8 cellular contexts compared by ENCODE assay signal in genomic region chr18:10560457-10561045, GRCh38. TPM values are rescaled to one million over a fixed set of nuclear protein-coding genes. Genes with fewer than 3 reads are reported as not detected.
DNase-seq lines count a peak whose midpoint lies in the region; ATAC-seq and TF ChIP-seq lines count a peak whose summit lies in the region.

No MANE protein-coding gene starts in this region.

- no peak overlapping the region for H3K14ac ChIP-seq in IMR-90 (replicated peaks; ENCODE audit: low read depth, low read length)

- no peak overlapping the region for H3K27ac Mint-ChIP-seq in activated naive CD4-positive, alpha-beta T cell treated with anti-CD3 and anti-CD28 coated beads for 36 hours

- H4K20me1 ChIP-seq in IMR-90 (ENCODE audit: insufficient read depth, low read length): 0 out of 2 replicates have a peak, but pooled peaks cover 4% of the 10 kb centered on the region

- no peak for TF ChIP-seq EP300 in transverse colon (IDR thresholded peaks at IDR 0.05; ENCODE audit: low read depth)

- WGBS in IMR-90 (ENCODE audit: extremely low coverage in 2 of 2, insufficient read length in 1 of 2), 2 experiments: no CpG with 5 or more reads among the region's 17 CpGs
- 5 to 36% methylated on average over 10 to 17 of the region's 17 CpGs for WGBS in transverse colon (ENCODE audit: low coverage in 1 of 2), 2 donors

- TF ChIP-seq RAD21 in IMR-90 (IDR thresholded peaks at IDR 0.05; ENCODE audit: low read length): peak; percentile 74

- H3K4me1 ChIP-seq in IMR-90 (ENCODE audit: control insufficient read depth, insufficient read depth, low read length) (peaks cover 11% of the 10 kb centered on the region; the same call in 1 of the 2 replicates), Peyer's patch (peaks cover 0 to 5% (median 3%) of the 10 kb centered on the region in 4 donors), transverse colon (peaks cover 0 to 5% (median 5%) of the 10 kb centered on the region in 4 donors)

- no peak overlapping the region for H4K5ac ChIP-seq in IMR-90 (ENCODE audit: low read depth, low read length)

- POLR2A ChIA-PET in IMR-90 (lab: Charles Lee; ENCODE audit: unreplicated experiment): no interaction called here

- in situ Hi-C loops in IMR-90 (cut with MboI; ENCODE audit: low sequenced_read_pairs): loop anchor here (5.0 kb wide), 2 partner anchors 592 to 992 kb away; no protein-coding TSS in a partner anchor
- in situ Hi-C loops in transverse colon (cut with MboI; ENCODE audit: low pct_ligation_motif_present in 1 of 4, low pct_unique_long_range_greater_than_20kb in 1 of 4, low sequenced_read_pairs in 3 of 4): loop anchor here in 3 of 4 donors (25.0 kb wide), 2 partner anchors 602 to 1002 kb away; no protein-coding TSS in a partner anchor

- peaks cover 14% of the 10 kb centered on the region; the same call in 1 of the 2 replicates for H3K36me3 ChIP-seq in IMR-90 (ENCODE audit: control insufficient read depth, insufficient read depth, low read length)
- H3K36me3 ChIP-seq in Peyer's patch: peaks cover 0 to 12% (median 0%) of the 10 kb centered on the region in 3 donors
- H3K36me3 ChIP-seq in transverse colon: peaks cover 0 to 7% (median 1%) of the 10 kb centered on the region in 4 donors

- peak; percentile 80 for TF ChIP-seq CTCF in AG10803 (conservative IDR thresholded peaks at IDR 0.05; ENCODE audit: low read length)
- peak; percentile 75 for TF ChIP-seq CTCF in IMR-90 (conservative IDR thresholded peaks at IDR 0.05; ENCODE audit: low read depth, low read length)
- peak; percentile 37 to 71 (median 64) for TF ChIP-seq CTCF in Peyer's patch (IDR thresholded peaks at IDR 0.05)
- TF ChIP-seq CTCF in omental fat pad (IDR thresholded peaks at IDR 0.05): peak in 2 of 3 donors; percentile 5 to 57
- peak; percentile 68 to 82 (median 76) for TF ChIP-seq CTCF in transverse colon (IDR thresholded peaks at IDR 0.05)

- H3K27me3 Mint-ChIP-seq in activated naive CD4-positive, alpha-beta T cell treated with anti-CD3 and anti-CD28 coated beads for 36 hours (ENCODE audit: low read depth): no peaks in the 10 kb centered on the region

- no peak overlapping the region for H2AK5ac ChIP-seq in IMR-90 (ENCODE audit: low read depth, low read length)

- H3K9me1 ChIP-seq in IMR-90 (ENCODE audit: insufficient read depth, low read length): peaks cover 5% of the 10 kb centered on the region; the same call in 1 of the 2 replicates

- H2AFZ ChIP-seq in IMR-90 (replicated peaks; ENCODE audit: low read length, poor library complexity): peak overlapping the region; percentile 2

- H2BK120ac ChIP-seq in IMR-90 (ENCODE audit: low read depth, low read length): no peak overlapping the region

- H3K79me1 ChIP-seq in IMR-90 (ENCODE audit: low read depth in 1 of 2, low read length in 2 of 2): no peaks in the 10 kb centered on the region

- no peak overlapping the region; the same call in 1 of the 2 replicates for H3K18ac ChIP-seq in IMR-90 (ENCODE audit: low read depth, low read length)

- intact Hi-C loops in IMR-90 (cut with micrococcal nuclease) (loop anchor here (1.0 to 10.0 kb wide), 7 partner anchors 104 to 993 kb away; no protein-coding TSS in a partner anchor), transverse colon (cut with DNase I; ENCODE audit: low total_unique reads) (no loop called here)
- intact Hi-C loops in activated naive CD4-positive, alpha-beta T cell treated with anti-CD3 and anti-CD28 coated beads for 36 hours (cut with micrococcal nuclease): loop anchor here (1.0 to 2.0 kb wide), 3 partner anchors 226 to 993 kb away; no protein-coding TSS in a partner anchor

- no peak overlapping the region for H4K8ac ChIP-seq in IMR-90 (ENCODE audit: low read depth in 2 of 2, low read length in 2 of 2)

- H3K4ac ChIP-seq in IMR-90 (ENCODE audit: low read depth, low read length): no peak overlapping the region

- peak overlapping the region; percentile 47 for H3K4me2 ChIP-seq in IMR-90 (ENCODE audit: low read depth, low read length)

- H2BK5ac ChIP-seq in IMR-90 (ENCODE audit: low read depth, low read length, poor library complexity, severe bottlenecking): no peak overlapping the region

- no peak overlapping the region for H4K91ac ChIP-seq in IMR-90 (ENCODE audit: insufficient read depth, low read depth, low read length)

- no peak overlapping the region for H2BK15ac ChIP-seq in IMR-90 (ENCODE audit: low read depth, low read length)

- H3K4me3 Mint-ChIP-seq in activated naive CD4-positive, alpha-beta T cell treated with anti-CD3 and anti-CD28 coated beads for 36 hours: no peak overlapping the region

- TF ChIP-seq POLR2A in IMR-90 (IDR thresholded peaks at IDR 0.05; ENCODE audit: low read depth, low read length) (no peak), Peyer's patch (IDR thresholded peaks at IDR 0.05) (no peak), transverse colon (IDR thresholded peaks at IDR 0.05) (no peak)

- H3K27me3 ChIP-seq in IMR-90 (ENCODE audit: control insufficient read depth, insufficient read depth, low read length): no peaks in the 10 kb centered on the region
- no peaks in the 10 kb centered on the region for H3K27me3 ChIP-seq in Peyer's patch
- H3K27me3 ChIP-seq in transverse colon: no peaks in the 10 kb centered on the region

- no peak overlapping the region for H2BK20ac ChIP-seq in IMR-90 (ENCODE audit: low read depth, low read length)

- no peak overlapping the region for H3K9ac ChIP-seq in IMR-90 (ENCODE audit: low read depth, low read length)

- DNase-seq in AG10803 (ENCODE audit: low read depth) (peak; percentile 67), IMR-90 (peak; percentile 72), Peyer's patch (peak in 2 of 3 donors; percentile 69 to 80), glomerular endothelial cell (ENCODE audit: extremely low read depth, low read depth, low spot score) (peak; percentile 29), omental fat pad (ENCODE audit: low spot score) (peak; percentile 90), transverse colon (peak; percentile 59)
- peak; percentile 82 for DNase-seq in activated naive CD4-positive, alpha-beta T cell treated with anti-CD3 and anti-CD28 coated beads for 36 hours

- H3K27ac ChIP-seq in IMR-90 (ENCODE audit: insufficient read depth, low read length) (no peak overlapping the region), Peyer's patch (no peak overlapping the region), transverse colon (no peak overlapping the region)

- peaks cover 3% of the 10 kb centered on the region for H3K4me1 Mint-ChIP-seq in activated naive CD4-positive, alpha-beta T cell treated with anti-CD3 and anti-CD28 coated beads for 36 hours (ENCODE audit: low read depth)

- no peak overlapping the region for H3K23ac ChIP-seq in IMR-90 (ENCODE audit: low read depth, low read length)

- H3K9me3 ChIP-seq in IMR-90 (ENCODE audit: control insufficient read depth, insufficient read depth, low read length) (no peaks in the 10 kb centered on the region), Peyer's patch (no peaks in the 10 kb centered on the region), transverse colon (no peaks in the 10 kb centered on the region)

- no peak overlapping the region for H3K56ac ChIP-seq in IMR-90 (ENCODE audit: extremely low read depth, insufficient read depth, low read length)

- H3K4me3 ChIP-seq in AG10803 (ENCODE audit: low read length): peak overlapping the region; percentile 27
- H3K4me3 ChIP-seq in IMR-90 (ENCODE audit: insufficient read depth, low read depth, low read length): no peak overlapping the region
- peak overlapping the region in 1 of 4 donors; percentile 21 for H3K4me3 ChIP-seq in Peyer's patch
- H3K4me3 ChIP-seq in transverse colon: peak overlapping the region in 1 of 4 donors; percentile 32

- BruUV-seq in IMR-90 (replicated peaks; lab: Mats Ljungman, UMichigan): no TSS peak

- no peak overlapping the region for H2AK9ac ChIP-seq in IMR-90 (replicated peaks; ENCODE audit: low read depth, low read length, poor library complexity)

- H3K9me3 Mint-ChIP-seq in activated naive CD4-positive, alpha-beta T cell treated with anti-CD3 and anti-CD28 coated beads for 36 hours: no peaks in the 10 kb centered on the region

- dilution Hi-C loops in IMR-90 (cut with HindIII; ENCODE audit: low sequenced_read_pairs, unreplicated experiment): no loop called here

- ATAC-seq in GM19023 (IDR thresholded peaks at IDR 0.05; ENCODE audit: unreplicated experiment): peak; percentile 71
- ATAC-seq in IMR-90 (ENCODE audit: low read depth): peak; percentile 81
- peak; percentile 73 for ATAC-seq in omental fat pad (ENCODE audit: low FRiP score)

- CTCF ChIA-PET in IMR-90 (lab: Yijun Ruan, JAX): interaction anchor here (0.6 to 1.3 kb wide), 8 partner anchors 9 to 993 kb away, joined by 3 to 8 read pairs (median 3); no protein-coding TSS in a partner anchor
- CTCF ChIA-PET in activated naive CD4-positive, alpha-beta T cell treated with anti-CD3 and anti-CD28 coated beads for 36 hours (lab: Charles Lee): interaction anchor here (0.6 to 2.1 kb wide), 19 partner anchors 9 to 589 kb away, joined by 3 to 17 read pairs (median 3); no protein-coding TSS in a partner anchor

- H3K36me3 Mint-ChIP-seq in activated naive CD4-positive, alpha-beta T cell treated with anti-CD3 and anti-CD28 coated beads for 36 hours (ENCODE audit: low read depth): peaks cover 9% of the 10 kb centered on the region

TF ChIP-seq in IMR-90, 13 proteins besides CTCF, POLR2A, EP300 and RAD21:
- no peak for TF ChIP-seq MXI1 (IDR thresholded peaks at IDR 0.05; ENCODE audit: borderline replicate concordance, low read depth, low read length)
- peak; percentile 87 for TF ChIP-seq SMC3 (IDR thresholded peaks at IDR 0.05; ENCODE audit: low read depth, low read length)
- TF ChIP-seq MAFK (IDR thresholded peaks at IDR 0.05; ENCODE audit: low read depth, low read length): no peak
TF ChIP-seq in IMR-90: peak in this region for 1.

RNA-seq across cellular contexts. Expression of gene NAPG, which starts 34.7 kb away (rescaled TPM):
- total RNA-seq in IMR-90 (2012; rRNA removed) (32.8 and 39.2 TPM in 2 replicates), Peyer's patch (10 to 100 TPM; 22.8 to 43.8 (median 30.4) TPM), glomerular endothelial cell (15.6 and 27.7 TPM in 2 replicates), omental fat pad (10 to 100 TPM; 25.7 to 37.7 (median 32.7) TPM), transverse colon (10 to 100 TPM; 28.9 to 47.5 (median 41.1) TPM)
- polyA plus RNA-seq in IMR-90 (2012; rRNA removed): 9.8 and 13.0 TPM in 2 replicates
- polyA plus RNA-seq in IMR-90 (2012; cell fraction: cytosol; rRNA removed): 1.6 and 3.1 TPM in 2 replicates
- 3.5 and 30.6 TPM in 2 replicates for polyA plus RNA-seq in IMR-90 (2012; cell fraction: nucleus; rRNA removed; ENCODE audit: low replicate concordance)
- total RNA-seq in activated naive CD4-positive, alpha-beta T cell treated with anti-CD3 and anti-CD28 coated beads for 36 hours: 10 to 100 TPM; 20.2 to 21.0 TPM

Comparison
In these comparisons a context has a peak if more than half of its experiments do, and no peak if none do; other contexts are left out.
1. DNase-seq: peak in every context shown above with its lines; median percentile 90 in omental fat pad; 82 in activated naive CD4-positive, alpha-beta T cell treated with anti-CD3 and anti-CD28 coated beads for 36 hours; 74 in Peyer's patch; 72 in IMR-90; 67 in AG10803; 59 in transverse colon; 29 in glomerular endothelial cell.